Comparison of ENCODE assay signal across 12 cellular contexts in genomic region chr15:90667063-90667754, GRCh38. TPM values are rescaled to one million over a fixed set of nuclear protein-coding genes. Genes with fewer than 3 reads are reported as not detected.
DNase-seq lines count a peak whose midpoint lies in the region; ATAC-seq, FAIRE-seq and TF ChIP-seq lines count a peak whose summit lies in the region.
"Had no signal": no experiment of that assay in that cellular context is flagged by ENCODE, and none has a peak within 500 bp of the region (broad histone marks: within the 10 kb centered on the region; RNA-seq: fewer than 3 reads in every experiment).

No MANE protein-coding gene starts in this region.

- intact Hi-C loops in CD4-positive, alpha-beta memory T cell (cut with micrococcal nuclease) = no loop called here
- intact Hi-C loops in mucosa of descending colon (cut with DNase I, micrococcal nuclease) (no loop called here), kidney (cut with DNase I) (no loop called here)

- 0 out of 2 replicates have a peak, but pooled peaks cover 7% of the 10 kb centered on the region for H3F3A ChIP-seq in GM23338 (replicated peaks; ENCODE audit: low read depth)

- no peak for DNase-seq in CD4-positive, alpha-beta memory T cell
- DNase-seq in GM23338 (ENCODE audit: low spot score) (no peak), mucosa of descending colon (no peak), DMS 273 (lab: John Stamatoyannopoulos, UW; ENCODE audit: unreplicated experiment) (no peak), kidney (no peak)
- DNase-seq: DMS 273 treated with DMSO at 0.1 percent for 48 hours, NCI-H1048, NCI-H524 had no signal

- no peak overlapping the region for H3K4me3 ChIP-seq in CD4-positive, alpha-beta memory T cell (ENCODE audit: low read length in 2 of 2)
- H3K4me3 ChIP-seq in GM23338 (no peak overlapping the region), mucosa of descending colon (no peak overlapping the region), kidney (ENCODE audit: low read length in 2 of 2) (no peak overlapping the region)
- H3K4me3 ChIP-seq: SJSA1 had no signal

- POLR2A ChIA-PET in CD4-positive, alpha-beta memory T cell (lab: Charles Lee; ENCODE audit: partially characterized antibody) = interaction anchor here (1.6 to 1.8 kb wide), 2 partner anchors 11 to 13 kb away, joined by 3 to 5 read pairs; no protein-coding TSS in a partner anchor

- H3K4me1 ChIP-seq in CD4-positive, alpha-beta memory T cell (ENCODE audit: insufficient read depth, low read length) = peaks cover 16% of the 10 kb centered on the region
- H3K4me1 ChIP-seq in GM23338 (ENCODE audit: insufficient read depth) = no peaks in the 10 kb centered on the region
- peaks cover 2% of the 10 kb centered on the region for H3K4me1 ChIP-seq in mucosa of descending colon (ENCODE audit: low read depth)
- H3K4me1 ChIP-seq in kidney (ENCODE audit: control insufficient read depth in 1 of 2, insufficient read depth in 1 of 2, low read depth in 1 of 2, low read length in 2 of 2) = no peaks in the 10 kb centered on the region

- H3K79me2 ChIP-seq in GM23338 (replicated peaks; ENCODE audit: insufficient read depth) = no peaks in the 10 kb centered on the region

- H3K27ac Mint-ChIP-seq in CD4-positive, alpha-beta memory T cell = peak overlapping the region in 2 of 7 donors; percentile 7 to 29
- no peak overlapping the region for H3K27ac Mint-ChIP-seq in GM23338
- peak overlapping the region; percentile 70 for H3K27ac Mint-ChIP-seq in activated T-helper 17 cell treated with anti-CD3 and anti-CD28 coated beads, Interleukin-2, amount 50 U/mL, for 72 hours

- 0 out of 2 replicates have a peak, but pooled peaks cover 1% of the 10 kb centered on the region for H3K9me2 ChIP-seq in GM23338 (ENCODE audit: insufficient read depth)

- H2AFZ ChIP-seq in GM23338 = no peak overlapping the region

- TF ChIP-seq CTCF in GM23338 (conservative IDR thresholded peaks at IDR 0.05; ENCODE audit: low read depth in 2 of 2) (no peak), mucosa of descending colon (IDR thresholded peaks at IDR 0.05) (no peak), kidney (IDR thresholded peaks at IDR 0.05; ENCODE audit: borderline replicate concordance, extremely low read depth, insufficient read depth) (no peak)

- H3K27ac ChIP-seq in CD4-positive, alpha-beta memory T cell (ENCODE audit: low read depth, low read length) = no peak overlapping the region
- no peak overlapping the region for H3K27ac ChIP-seq in GM23338 (ENCODE audit: low read depth)
- H3K27ac ChIP-seq in kidney (ENCODE audit: low read depth in 2 of 2, low read length in 2 of 2) = no peak overlapping the region
- H3K27ac ChIP-seq: SJSA1 had no signal

- ATAC-seq in GM23338 (no peak), mucosa of descending colon (peak; percentile 1), HG03354 (IDR thresholded peaks at IDR 0.05; ENCODE audit: poor library complexity, severe bottlenecking, unreplicated experiment) (no peak), GM21529 (IDR thresholded peaks at IDR 0.05; ENCODE audit: unreplicated experiment) (no peak)
- no peak for ATAC-seq in activated T-helper 17 cell treated with anti-CD3 and anti-CD28 coated beads, Interleukin-2, amount 50 U/mL, for 72 hours (replicated peaks)

- H3K9ac ChIP-seq in kidney (ENCODE audit: low read length in 2 of 2) = no peak overlapping the region

- peaks cover 11 to 19% of the 10 kb centered on the region in 2 donors for H3K27me3 Mint-ChIP-seq in CD4-positive, alpha-beta memory T cell
- H3K27me3 Mint-ChIP-seq in GM23338 (ENCODE audit: insufficient read depth, low read depth, poor library complexity) = peaks cover 26% of the 10 kb centered on the region
- peaks cover 17% of the 10 kb centered on the region for H3K27me3 Mint-ChIP-seq in activated T-helper 17 cell treated with anti-CD3 and anti-CD28 coated beads, Interleukin-2, amount 50 U/mL, for 72 hours

- no peak for FAIRE-seq in kidney (lab: Jason Lieb, UNC)

- no peaks in the 10 kb centered on the region for H3K9me3 ChIP-seq in CD4-positive, alpha-beta memory T cell (ENCODE audit: control insufficient read depth in 1 of 2, low read length in 2 of 2)
- H3K9me3 ChIP-seq in mucosa of descending colon (no peaks in the 10 kb centered on the region), kidney (ENCODE audit: control insufficient read depth in 1 of 2, low read length in 2 of 2) (no peaks in the 10 kb centered on the region)
- H3K9me3 ChIP-seq: SJSA1 had no signal

- CTCF ChIA-PET in CD4-positive, alpha-beta memory T cell (lab: Charles Lee; ENCODE audit: partially characterized antibody) = no interaction called here

- H4K20me1 ChIP-seq in GM23338 (replicated peaks; ENCODE audit: insufficient read depth) = no peaks in the 10 kb centered on the region

- no peak overlapping the region for H3K4me2 ChIP-seq in GM23338

- peaks cover 12% of the 10 kb centered on the region for H3K27me3 ChIP-seq in CD4-positive, alpha-beta memory T cell (ENCODE audit: insufficient read depth, low read length)
- no peaks in the 10 kb centered on the region for H3K27me3 ChIP-seq in GM23338 (ENCODE audit: insufficient read depth)
- H3K27me3 ChIP-seq: SJSA1 had no signal

- no peaks in the 10 kb centered on the region for H3K36me3 Mint-ChIP-seq in CD4-positive, alpha-beta memory T cell
- H3K36me3 Mint-ChIP-seq in GM23338 (ENCODE audit: low read depth) = no peaks in the 10 kb centered on the region
- H3K36me3 Mint-ChIP-seq in activated T-helper 17 cell treated with anti-CD3 and anti-CD28 coated beads, Interleukin-2, amount 50 U/mL, for 72 hours (ENCODE audit: low read depth) = no peaks in the 10 kb centered on the region

- peaks cover 0 to 2% (median 0%) of the 10 kb centered on the region in 8 donors for H3K9me3 Mint-ChIP-seq in CD4-positive, alpha-beta memory T cell
- no peaks in the 10 kb centered on the region; the same call in 2 of the 3 replicates for H3K9me3 Mint-ChIP-seq in GM23338
- no peaks in the 10 kb centered on the region for H3K9me3 Mint-ChIP-seq in activated T-helper 17 cell treated with anti-CD3 and anti-CD28 coated beads, Interleukin-2, amount 50 U/mL, for 72 hours

- H3K4me1 Mint-ChIP-seq in CD4-positive, alpha-beta memory T cell = peaks cover 17 to 29% (median 20%) of the 10 kb centered on the region in 4 donors
- H3K4me1 Mint-ChIP-seq in GM23338 = peaks cover 3% of the 10 kb centered on the region; the same call in 1 of the 3 replicates
- H3K4me1 Mint-ChIP-seq in activated T-helper 17 cell treated with anti-CD3 and anti-CD28 coated beads, Interleukin-2, amount 50 U/mL, for 72 hours = peaks cover 14% of the 10 kb centered on the region

- H3K36me3 ChIP-seq in CD4-positive, alpha-beta memory T cell (ENCODE audit: insufficient read depth, low read length) = no peaks in the 10 kb centered on the region
- H3K36me3 ChIP-seq in GM23338 (ENCODE audit: insufficient read depth) (no peaks in the 10 kb centered on the region), mucosa of descending colon (ENCODE audit: low read depth) (no peaks in the 10 kb centered on the region), kidney (ENCODE audit: control insufficient read depth in 1 of 2, insufficient read depth in 2 of 2, low read length in 2 of 2) (no peaks in the 10 kb centered on the region)
- H3K36me3 ChIP-seq: SJSA1 had no signal

- H3K4me3 Mint-ChIP-seq in CD4-positive, alpha-beta memory T cell = peak overlapping the region in 5 of 8 donors; percentile 13 to 78 (median 68)
- H3K4me3 Mint-ChIP-seq in GM23338 = peak overlapping the region; percentile 42; the same call in 2 of the 3 replicates
- H3K4me3 Mint-ChIP-seq in activated T-helper 17 cell treated with anti-CD3 and anti-CD28 coated beads, Interleukin-2, amount 50 U/mL, for 72 hours = peak overlapping the region; percentile 86

RNA-seq across cellular contexts. Expression of gene BLM, which starts 49.9 kb away (rescaled TPM):
- total RNA-seq in CD4-positive, alpha-beta memory T cell = 1 to 10 TPM; 6.5 to 8.9 TPM
- 1 to 10 TPM; 1.2 to 5.5 TPM for polyA plus RNA-seq in CD4-positive, alpha-beta memory T cell
- 43.1 and 46.0 TPM in 2 replicates for total RNA-seq in GM23338 (2014; rRNA removed; shearing (Covaris generic))
- polyA plus RNA-seq in GM23338 (2016; fragmentation: Nextera tagmentation; extraction: Ambion mirVana) (43.3 and 43.9 TPM in 2 replicates), kidney (ENCODE audit: insufficient read depth, low read depth, low replicate concordance) (1.1 TPM)
- total RNA-seq in activated T-helper 17 cell treated with anti-CD3 and anti-CD28 coated beads, Interleukin-2, amount 50 U/mL, for 72 hours = 10 to 100 TPM; 68.2 to 81.4 TPM
- total RNA-seq in mucosa of descending colon (1 to 10 TPM; 2.9 to 7.2 (median 4.1) TPM), kidney (2.8 TPM)
